21 cellular contexts compared by ENCODE assay signal in the genomic region with DNA sequence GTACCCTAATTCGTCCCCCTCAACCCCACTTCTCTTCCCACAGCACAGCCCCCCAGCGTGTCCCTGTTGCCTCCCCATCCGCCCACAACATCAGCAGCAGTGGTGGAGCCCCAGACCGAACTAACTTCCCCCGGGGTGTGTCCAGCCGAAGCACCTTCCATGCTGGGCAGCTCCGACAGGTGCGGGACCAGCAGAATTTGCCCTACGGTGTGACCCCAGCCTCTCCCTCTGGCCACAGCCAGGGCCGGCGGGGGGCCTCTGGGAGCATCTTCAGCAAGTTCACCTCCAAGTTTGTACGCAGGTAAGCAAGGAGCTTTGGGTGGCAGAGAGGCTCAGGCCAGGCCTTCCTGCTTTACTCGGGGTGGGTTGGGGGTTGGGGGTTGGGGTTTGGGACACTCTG. TPM values are rescaled to one million over a fixed set of nuclear protein-coding genes. Genes with fewer than 3 reads are reported as not detected.
A peak's percentile ranks its signal among the peaks of the same experiment; 100 is the strongest.
DNase-seq lines count a peak whose midpoint lies in the region; ATAC-seq and TF ChIP-seq lines count a peak whose summit lies in the region.
"Had no signal": no experiment of that assay in that cellular context is flagged by ENCODE, and none has a peak within 500 bp of the region (broad histone marks: within the 10 kb centered on the region; RNA-seq: fewer than 3 reads in every experiment).

No MANE protein-coding gene starts in this region.

- no peak overlapping the region for H4K8ac ChIP-seq in mesenchymal stem cell (ENCODE audit: low read length)

- TF ChIP-seq POLR2A in vagina (IDR thresholded peaks at IDR 0.05), result no peak

- H3K4me3 ChIP-seq in mesenchymal stem cell (ENCODE audit: insufficient read depth in 1 of 2, low read depth in 1 of 2, low read length in 2 of 2), result no peak overlapping the region
- H3K4me3 ChIP-seq in vagina, result no peak overlapping the region
- H3K4me3 ChIP-seq: BLaER1 treated with 17β-estradiol and CSF1 and Interleukin-3, amounts not matched to agents 10 nM and 100 nM had no signal

- no peak overlapping the region for H3K9ac ChIP-seq in mesenchymal stem cell (ENCODE audit: low read length)

- POLR2A ChIA-PET in RWPE1 (lab: Yijun Ruan, JAX; ENCODE audit: low non-redundant PET), result no interaction called here

- H3K23ac ChIP-seq in mesenchymal stem cell (ENCODE audit: low read length in 2 of 2), result no peak overlapping the region

- no peak overlapping the region for H3K18ac ChIP-seq in mesenchymal stem cell (ENCODE audit: low read depth in 1 of 2, low read length in 2 of 2)

- H2BK15ac ChIP-seq in mesenchymal stem cell (ENCODE audit: low read depth, poor library complexity, severe bottlenecking), result no peak overlapping the region

- DNase-seq in RWPE1 (ENCODE audit: low spot score), result no peak
- no peak for DNase-seq in mesenchymal stem cell
- DNase-seq in vagina (ENCODE audit: extremely low spot score in 2 of 2), result no peak
- no peak for DNase-seq in NCI-H146 (lab: John Stamatoyannopoulos, UW)
- DNase-seq in SIG-M5 (lab: John Stamatoyannopoulos, UW), result no peak
- DNase-seq: Calu3; CD8-positive, alpha-beta T cell; DMS153; HFFc6; NCI-H1105; NCI-H1694; NCI-H2081; NCI-H2171; NCI-H345; NCI-H524; NCI-H774; NK-92 treated with Interleukin-12 subunit alpha and Interleukin-12 subunit beta, amount 100 ng/mL, for 24 hours had no signal

- H3K36me3 ChIP-seq in mesenchymal stem cell (ENCODE audit: control insufficient read depth in 1 of 2, insufficient read depth in 2 of 2, low read depth in 1 of 2, low read length in 2 of 2) (peaks cover 84 to 96% of the 10 kb centered on the region in 2 experiments), vagina (peaks cover 6 to 80% of the 10 kb centered on the region in 2 donors)

- H2BK120ac ChIP-seq in mesenchymal stem cell (ENCODE audit: low read depth, low read length), result no peak overlapping the region

- H3K36me3 Mint-ChIP-seq in brain, result peaks cover 31% of the 10 kb centered on the region

- WGBS in mesenchymal stem cell, result 99% methylated on average over 12 of the region's 13 CpGs

- H3K27me3 ChIP-seq in mesenchymal stem cell (ENCODE audit: control insufficient read depth in 1 of 2, insufficient read depth in 1 of 2, low read length in 2 of 2), result no peaks in the 10 kb centered on the region
- H3K27me3 ChIP-seq in vagina, result no peaks in the 10 kb centered on the region
- H3K27me3 ChIP-seq: BLaER1 treated with 17β-estradiol and CSF1 and Interleukin-3, amounts not matched to agents 10 nM and 100 nM had no signal

- peaks cover 47% of the 10 kb centered on the region for H3K4me1 Mint-ChIP-seq in brain

- H3K9me3 ChIP-seq in mesenchymal stem cell (ENCODE audit: control insufficient read depth, low read length) (no peaks in the 10 kb centered on the region), vagina (no peaks in the 10 kb centered on the region)
- H3K9me3 ChIP-seq: BLaER1 treated with 17β-estradiol and CSF1 and Interleukin-3, amounts not matched to agents 10 nM and 100 nM had no signal

- H2BK12ac ChIP-seq in mesenchymal stem cell (ENCODE audit: low read length in 2 of 2), result no peak overlapping the region

- H3K27ac Mint-ChIP-seq in brain, result peak overlapping the region in 3 of 5 experiments; percentile 33 to 91 (median 85)
- H3K27ac Mint-ChIP-seq: CD8-positive, alpha-beta T cell had no signal

- no peak overlapping the region for H3K4me2 ChIP-seq in mesenchymal stem cell (ENCODE audit: low read length, poor library complexity, severe bottlenecking)

- H3K4me1 ChIP-seq in mesenchymal stem cell (ENCODE audit: control insufficient read depth, insufficient read depth, low read depth, low read length), result peaks cover 32% of the 10 kb centered on the region
- H3K4me1 ChIP-seq in vagina, result peaks cover 36% of the 10 kb centered on the region

- TF ChIP-seq CTCF in RWPE1 (conservative IDR thresholded peaks at IDR 0.05; ENCODE audit: low read depth), result no peak
- TF ChIP-seq CTCF in brain (conservative IDR thresholded peaks at IDR 0.05), result no peak
- TF ChIP-seq CTCF in vagina (IDR thresholded peaks at IDR 0.05), result no peak

- no peaks in the 10 kb centered on the region for H3K9me3 Mint-ChIP-seq in brain
- H3K9me3 Mint-ChIP-seq: CD8-positive, alpha-beta T cell; HFFc6 had no signal

- H2AFZ ChIP-seq in mesenchymal stem cell (ENCODE audit: low read depth, low read length), result no peak overlapping the region

- H3K79me1 ChIP-seq in mesenchymal stem cell (replicated peaks; ENCODE audit: low read length, poor library complexity, severe bottlenecking), result peaks cover 42% of the 10 kb centered on the region

- H3K27ac ChIP-seq in RWPE1, result 0 out of 2 replicates have a peak overlapping the region, but pooled peaks have one; percentile 21
- H3K27ac ChIP-seq in mesenchymal stem cell (ENCODE audit: low read length, poor library complexity, severe bottlenecking), result no peak overlapping the region
- H3K27ac ChIP-seq in vagina, result peak overlapping the region; percentile 13
- H3K27ac ChIP-seq: BLaER1 treated with 17β-estradiol and CSF1 and Interleukin-3, amounts not matched to agents 10 nM and 100 nM had no signal

- H3K14ac ChIP-seq in mesenchymal stem cell (ENCODE audit: low read length in 2 of 2), result no peak overlapping the region

- H3K4ac ChIP-seq in mesenchymal stem cell (ENCODE audit: low read depth in 1 of 2, low read length in 2 of 2), result no peak overlapping the region

- peaks cover 5% of the 10 kb centered on the region for H3K27me3 Mint-ChIP-seq in brain

- no peak overlapping the region for H3K4me3 Mint-ChIP-seq in brain
- H3K4me3 Mint-ChIP-seq: CD8-positive, alpha-beta T cell; HFFc6 had no signal

- CTCF ChIA-PET in RWPE1 (lab: Yijun Ruan, JAX), result no interaction called here

- no peak overlapping the region for H2AK5ac ChIP-seq in mesenchymal stem cell (ENCODE audit: low read length, severe bottlenecking)

- peak overlapping the region; percentile 5 for H4K91ac ChIP-seq in mesenchymal stem cell (ENCODE audit: low read length)

- intact Hi-C loops in vagina (cut with DNase I), result no loop called here

- no peak overlapping the region for H2BK5ac ChIP-seq in mesenchymal stem cell (ENCODE audit: low read depth, low read length, poor library complexity, severe bottlenecking)

- no peak for ATAC-seq in HG03457 (IDR thresholded peaks at IDR 0.05; ENCODE audit: unreplicated experiment)
- ATAC-seq: CD8-positive, alpha-beta T cell; Panc1 had no signal

RNA-seq across cellular contexts. Expression of gene RCOR2, which starts 12.2 kb away (rescaled TPM):
- 23.5 TPM for polyA plus RNA-seq in brain (ENCODE audit: insufficient read depth, low read depth, low replicate concordance)
- polyA plus RNA-seq in mesenchymal stem cell (2013, experiment 1 of 2), result 5.2 TPM
- polyA plus RNA-seq in mesenchymal stem cell (2013, experiment 2 of 2), result 4.7 TPM
- total RNA-seq in vagina, result not detected
- total RNA-seq: CD8-positive, alpha-beta T cell had no signal

RNA-seq across cellular contexts. Expression of gene NAA40, which starts 34.1 kb away (rescaled TPM):
- 15.8 TPM for polyA plus RNA-seq in brain (ENCODE audit: insufficient read depth, low read depth, low replicate concordance)
- polyA plus RNA-seq in mesenchymal stem cell (2013, experiment 1 of 2), result 12.1 TPM
- polyA plus RNA-seq in mesenchymal stem cell (2013, experiment 2 of 2), result 11.4 TPM
- 7.1 TPM for total RNA-seq in vagina
